ENCODE assay signal across 1 cellular context in the genomic region with DNA sequence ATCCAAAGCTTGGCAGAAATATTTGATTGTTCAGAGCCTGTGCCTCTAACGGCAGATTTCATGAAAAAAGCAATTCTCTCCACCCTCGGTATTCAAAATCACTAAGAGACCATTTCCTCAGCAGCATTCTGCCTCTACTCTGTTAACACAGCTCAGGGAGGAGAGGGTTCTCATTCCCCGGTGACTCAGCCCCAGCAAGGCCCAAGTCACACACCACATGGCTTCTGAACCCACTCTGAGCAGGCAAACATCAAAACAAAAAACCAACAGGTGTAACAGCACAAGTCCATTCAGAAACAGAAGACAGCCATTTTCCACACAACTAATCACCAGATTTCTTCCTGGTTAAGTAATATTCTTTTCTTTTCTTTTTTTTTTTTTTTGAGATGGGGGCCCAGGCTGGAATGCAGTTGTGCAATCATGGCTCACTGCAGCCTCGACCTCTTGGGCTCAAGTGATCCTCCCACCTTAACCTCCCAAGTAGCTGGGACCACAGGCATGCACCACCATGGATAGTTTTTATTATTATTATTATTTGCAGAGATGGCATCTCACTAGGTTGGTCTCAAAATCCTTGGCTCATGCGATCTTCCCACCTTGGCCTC.
TF ChIP-seq lines count a peak whose summit lies in the region.

No MANE protein-coding gene starts in this region.

TF ChIP-seq in IMR-90, 13 proteins besides CTCF, POLR2A, EP300 and RAD21:
- TF ChIP-seq MXI1 (IDR thresholded peaks at IDR 0.05; ENCODE audit: borderline replicate concordance, low read depth, low read length): no peak
- TF ChIP-seq RFX5 (IDR thresholded peaks at IDR 0.05; ENCODE audit: low read depth, low read length): no peak
- TF ChIP-seq CHD1 (IDR thresholded peaks at IDR 0.05; ENCODE audit: low read depth, low read length): no peak
- TF ChIP-seq BHLHE40 (IDR thresholded peaks at IDR 0.05; ENCODE audit: low read depth, low read length): no peak
- TF ChIP-seq, protein P1, sequence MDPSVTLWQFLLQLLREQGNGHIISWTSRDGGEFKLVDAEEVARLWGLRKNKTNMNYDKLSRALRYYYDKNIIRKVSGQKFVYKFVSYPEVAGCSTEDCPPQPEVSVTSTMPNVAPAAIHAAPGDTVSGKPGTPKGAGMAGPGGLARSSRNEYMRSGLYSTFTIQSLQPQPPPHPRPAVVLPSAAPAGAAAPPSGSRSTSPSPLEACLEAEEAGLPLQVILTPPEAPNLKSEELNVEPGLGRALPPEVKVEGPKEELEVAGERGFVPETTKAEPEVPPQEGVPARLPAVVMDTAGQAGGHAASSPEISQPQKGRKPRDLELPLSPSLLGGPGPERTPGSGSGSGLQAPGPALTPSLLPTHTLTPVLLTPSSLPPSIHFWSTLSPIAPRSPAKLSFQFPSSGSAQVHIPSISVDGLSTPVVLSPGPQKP (IDR thresholded peaks at IDR 0.05; ENCODE audit: borderline replicate concordance, low read depth, low read length): no peak
- no peak for TF ChIP-seq SMC3 (IDR thresholded peaks at IDR 0.05; ENCODE audit: low read depth, low read length)
